In genomic region chr15:49227602-49228001, GRCh38 we compare ENCODE assay signal across 21 cellular contexts.
"Had no signal": no experiment of that assay in that cellular context is flagged by ENCODE, and none has a peak within 500 bp of the region (broad histone marks: within the 10 kb centered on the region; RNA-seq: fewer than 3 reads in every experiment).

No MANE protein-coding gene starts in this region.

- DNase-seq: effector CD4-positive, alpha-beta T cell; endodermal cell; foreskin melanocyte; heart left ventricle; hippocampal formation; mammary epithelial cell; posterior cingulate gyrus; sigmoid colon; stimulated activated CD4-positive, alpha-beta T cell treated with anti-CD3 and anti-CD28 coated beads, Interleukin-2, amount 100 ng/mL, for 24 hours; stimulated activated CD4-positive, alpha-beta T cell treated with anti-CD3 and anti-CD28 coated beads, Interleukin-4, amount 100 ng/mL, for 4 hours; stimulated activated naive CD4-positive, alpha-beta T cell; stomach; substantia nigra; trophoblast cell had no signal

- H3K27ac Mint-ChIP-seq: endodermal cell had no signal

- H3K36me3 ChIP-seq: right atrium auricular region, sigmoid colon, thoracic aorta had no signal

- H3K27ac ChIP-seq: coronary artery, heart left ventricle, right atrium auricular region, sigmoid colon, skin epidermis, stomach, thoracic aorta had no signal

- H3K4me3 Mint-ChIP-seq: endodermal cell, neural crest cell had no signal

- ATAC-seq: heart left ventricle; left lobe of liver; naive thymus-derived CD4-positive, alpha-beta T cell had no signal

- H3K27me3 Mint-ChIP-seq: naive thymus-derived CD4-positive, alpha-beta T cell had no signal

- H3K27me3 ChIP-seq: heart left ventricle, right atrium auricular region, sigmoid colon, stomach had no signal

- H3K4me3 ChIP-seq: coronary artery, heart left ventricle, right atrium auricular region, sigmoid colon, skin epidermis, stomach, thoracic aorta had no signal

- H3K4me1 ChIP-seq: right atrium auricular region, sigmoid colon, stomach had no signal
